18 cellular contexts compared by ENCODE assay signal in the genomic region with DNA sequence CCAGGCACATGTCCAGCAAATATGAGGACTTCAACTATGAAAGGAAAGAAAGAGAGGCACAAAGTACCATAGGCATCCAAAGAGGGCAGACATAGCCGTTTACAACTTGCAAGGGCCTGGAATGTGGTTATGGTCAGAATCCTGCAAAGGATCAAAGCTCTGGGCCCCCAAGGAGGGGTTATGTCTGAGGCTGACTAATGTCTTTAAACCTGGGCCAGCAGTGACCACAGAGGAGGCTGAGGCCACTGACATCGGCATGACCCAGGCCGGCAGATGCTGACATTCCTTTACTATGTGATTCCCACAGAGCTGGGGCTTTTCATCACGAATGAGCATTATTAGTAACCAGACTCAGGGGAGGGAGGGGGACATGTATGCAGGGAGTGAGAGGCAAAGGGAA.
DNase-seq lines count a peak whose midpoint lies in the region; ATAC-seq and TF ChIP-seq lines count a peak whose summit lies in the region.
"Had no signal": no experiment of that assay in that cellular context is flagged by ENCODE, and none has a peak within 500 bp of the region (broad histone marks: within the 10 kb centered on the region; RNA-seq: fewer than 3 reads in every experiment).

No MANE protein-coding gene starts in this region.

- H3K4me3 Mint-ChIP-seq in MCF 10A (ENCODE audit: unreplicated experiment), result no peak overlapping the region
- no peak overlapping the region for H3K4me3 Mint-ChIP-seq in naive thymus-derived CD8-positive, alpha-beta T cell
- H3K4me3 Mint-ChIP-seq: activated T-cell treated with anti-CD3 and anti-CD28 coated beads, Interleukin-2, amount 50 U/mL, for 72 hours; T-cell had no signal

- H3K79me2 ChIP-seq in mammary epithelial cell (ENCODE audit: insufficient read depth, low read length), result no peaks in the 10 kb centered on the region

- H3K27ac ChIP-seq in mammary epithelial cell (ENCODE audit: insufficient read depth, low read depth, low read length), result no peak overlapping the region
- H3K27ac ChIP-seq: 22Rv1, body of pancreas, spleen had no signal

- H3K9me3 ChIP-seq in mammary epithelial cell (replicated peaks; ENCODE audit: insufficient read depth, low read length), result no peaks in the 10 kb centered on the region
- H3K9me3 ChIP-seq: body of pancreas, spleen had no signal

- no peaks in the 10 kb centered on the region for H3K36me3 ChIP-seq in mammary epithelial cell (ENCODE audit: insufficient read depth, low read length)
- H3K36me3 ChIP-seq: spleen had no signal

- BruUV-seq in mammary epithelial cell (replicated peaks; lab: Mats Ljungman, UMichigan) (no TSS peak), MCF 10A (replicated peaks; lab: Mats Ljungman, UMichigan) (no TSS peak)

- no peak for ATAC-seq in naive thymus-derived CD8-positive, alpha-beta T cell
- ATAC-seq: activated T-cell treated with anti-CD3 and anti-CD28 coated beads, Interleukin-2, amount 50 U/mL, for 72 hours; body of pancreas; HepG2; left ventricle myocardium superior; T-cell had no signal

- CTCF ChIA-PET in mammary epithelial cell (lab: Charles Lee; ENCODE audit: low non-redundant PET), result no interaction called here
- CTCF ChIA-PET in MCF 10A (lab: Yijun Ruan, JAX), result interaction anchor here (0.7 to 1.6 kb wide), 5 partner anchors 11 to 711 kb away, joined by 3 to 6 read pairs (median 4); no protein-coding TSS in a partner anchor

- POLR2A ChIA-PET in MCF 10A (lab: Yijun Ruan, JAX), result interaction anchor here (0.6 to 5.3 kb wide), 4 partner anchors 8 to 739 kb away, joined by 3 to 49 read pairs (median 6); no protein-coding TSS in a partner anchor
- POLR2A ChIA-PET in naive thymus-derived CD8-positive, alpha-beta T cell (lab: Charles Lee), result no interaction called here

- no peak overlapping the region for H3K27ac Mint-ChIP-seq in MCF 10A (ENCODE audit: low read depth, unreplicated experiment)
- no peak overlapping the region for H3K27ac Mint-ChIP-seq in naive thymus-derived CD8-positive, alpha-beta T cell
- H3K27ac Mint-ChIP-seq: activated T-cell treated with anti-CD3 and anti-CD28 coated beads, Interleukin-2, amount 50 U/mL, for 72 hours; T-cell had no signal

- peak overlapping the region; percentile 48 for H3K4me2 ChIP-seq in mammary epithelial cell (ENCODE audit: insufficient read depth, low read depth, low read length)

- intact Hi-C loops in mammary epithelial cell (cut with micrococcal nuclease) (no loop called here), MCF 10A (cut with micrococcal nuclease) (no loop called here)

- no peak overlapping the region for H3K4me3 ChIP-seq in mammary epithelial cell (replicated peaks in 1 of 3; ENCODE audit: insufficient read depth in 1 of 3, low read depth in 2 of 3, low read length in 3 of 3)
- H3K4me3 ChIP-seq: body of pancreas, spleen had no signal

- no peaks in the 10 kb centered on the region for H3K27me3 Mint-ChIP-seq in MCF 10A (ENCODE audit: insufficient read depth, unreplicated experiment)
- peaks cover 7 to 33% (median 18%) of the 10 kb centered on the region in 5 donors for H3K27me3 Mint-ChIP-seq in naive thymus-derived CD8-positive, alpha-beta T cell

- H4K20me1 ChIP-seq in mammary epithelial cell (ENCODE audit: insufficient read depth, low read length), result no peaks in the 10 kb centered on the region

- peak; percentile 44 for DNase-seq in mammary epithelial cell
- no peak for DNase-seq in MCF 10A (ENCODE audit: unreplicated experiment)
- peak; percentile 7 for DNase-seq in amniotic epithelial cell (ENCODE audit: low read depth)
- DNase-seq in kidney glomerular epithelial cell (lab: John Stamatoyannopoulos, UW), result peak; percentile 63
- DNase-seq in naive thymus-derived CD8-positive, alpha-beta T cell, result no peak
- no peak for DNase-seq in stimulated activated CD8-positive, alpha-beta memory T cell treated with anti-CD3 and anti-CD28 coated beads, Interleukin-4, amount 100 ng/mL, for 48 hours
- no peak for DNase-seq in T-helper 1 cell
- no peak for DNase-seq in activated naive CD4-positive, alpha-beta T cell treated with anti-CD3 and anti-CD28 coated beads, Interleukin-2, amount 50 U/mL, for 16 hours
- DNase-seq: activated T-cell treated with anti-CD3 and anti-CD28 coated beads, Interleukin-2, amount 50 U/mL, for 72 hours; left ventricle myocardium superior; NCI-H1092 treated with DMSO at 0.1 percent for 48 hours; NCI-H226; spleen; substantia nigra; T-cell had no signal

- dilution Hi-C loops in mammary epithelial cell (cut with HindIII; ENCODE audit: low sequenced_read_pairs), result no loop called here

- H3K36me3 Mint-ChIP-seq in MCF 10A (ENCODE audit: insufficient read depth, unreplicated experiment), result no peaks in the 10 kb centered on the region
- H3K36me3 Mint-ChIP-seq in naive thymus-derived CD8-positive, alpha-beta T cell, result no peaks in the 10 kb centered on the region
- H3K36me3 Mint-ChIP-seq: T-cell had no signal

- TF ChIP-seq CTCF in mammary epithelial cell (conservative IDR thresholded peaks at IDR 0.05 in 1 of 2, IDR thresholded peaks at IDR 0.05 in 1 of 2; ENCODE audit: extremely low read depth in 1 of 2, insufficient read depth in 1 of 2, low read depth in 1 of 2, low read length in 2 of 2) (no peak), MCF 10A (IDR thresholded peaks at IDR 0.05; ENCODE audit: unreplicated experiment) (no peak)

- in situ Hi-C loops in mammary epithelial cell (cut with MboI; ENCODE audit: low sequenced_read_pairs in 2 of 2), result no loop called here

- no peak overlapping the region for H2AFZ ChIP-seq in mammary epithelial cell (ENCODE audit: low read depth, low read length)

- H3K4me1 ChIP-seq in mammary epithelial cell (ENCODE audit: insufficient read depth, low read length), result peaks cover 31% of the 10 kb centered on the region
- H3K4me1 ChIP-seq: body of pancreas, spleen had no signal

- H3K9ac ChIP-seq in mammary epithelial cell (ENCODE audit: insufficient read depth, low read length), result no peak overlapping the region

- H3K9me3 Mint-ChIP-seq in MCF 10A (ENCODE audit: unreplicated experiment), result no peaks in the 10 kb centered on the region
- H3K9me3 Mint-ChIP-seq in naive thymus-derived CD8-positive, alpha-beta T cell, result peaks cover 0 to 3% (median 0%) of the 10 kb centered on the region in 9 donors

- H3K4me1 Mint-ChIP-seq in MCF 10A (ENCODE audit: insufficient read depth, unreplicated experiment), result peaks cover 28% of the 10 kb centered on the region
- H3K4me1 Mint-ChIP-seq in naive thymus-derived CD8-positive, alpha-beta T cell, result no peaks in the 10 kb centered on the region
- H3K4me1 Mint-ChIP-seq: T-cell had no signal

- whole genome bisulfite sequencing in mammary epithelial cell (ENCODE audit: low coverage, missing lambda C conversion rate), result 18% methylated on average over 4 of the region's 4 CpGs

- H3K27me3 ChIP-seq in mammary epithelial cell (ENCODE audit: insufficient read depth, low read length), result no peaks in the 10 kb centered on the region
- H3K27me3 ChIP-seq: body of pancreas, spleen had no signal

Comparison
In these comparisons a context has a peak if more than half of its experiments do, and no peak if none do; other contexts are left out.
1. DNase-seq: peak in mammary epithelial cell (single experiment), amniotic epithelial cell (single experiment) and kidney glomerular epithelial cell (single experiment); none in MCF 10A (single experiment), naive thymus-derived CD8-positive, alpha-beta T cell (0 of 10), stimulated activated CD8-positive, alpha-beta memory T cell treated with anti-CD3 and anti-CD28 coated beads, Interleukin-4, amount 100 ng/mL, for 48 hours (single experiment), T-helper 1 cell (0 of 5) and activated naive CD4-positive, alpha-beta T cell treated with anti-CD3 and anti-CD28 coated beads, Interleukin-2, amount 50 U/mL, for 16 hours (single experiment).